22 cellular contexts compared by ENCODE assay signal in genomic region chr2:56364902-56365301, GRCh38.
"Had no signal": no experiment of that assay in that cellular context is flagged by ENCODE, and none has a peak within 500 bp of the region (broad histone marks: within the 10 kb centered on the region; RNA-seq: fewer than 3 reads in every experiment).

No MANE protein-coding gene starts in this region.

- H3K27me3 ChIP-seq: MG63 had no signal

- H3K4me1 ChIP-seq: SJSA1 had no signal

- H3K9me3 ChIP-seq: MG63, SJSA1 had no signal

- ATAC-seq: HepG2 had no signal

- DNase-seq: IMR-90, Karpas-422, KG1, MG63, NCI-H1092 treated with DMSO at 0.1 percent for 48 hours, NCI-H1436, NCI-H187, NCI-H2029, NCI-H2081 treated with DMSO at 0.1 percent for 48 hours, NCI-H2171, NCI-H226, NCI-H446, NCI-H510A, NCI-H524 treated with DMSO at 0.1 percent for 48 hours, NCI-H69, NCI-H774, Right ventricle myocardium superior, RPMI8226, SIG-M5 had no signal

- H3K36me3 ChIP-seq: MG63, SJSA1 had no signal

- H3K4me3 ChIP-seq: MG63, SJSA1, SK-N-MC had no signal

- H3K27ac ChIP-seq: SJSA1, SK-N-MC had no signal
